Comparison of ENCODE assay signal across 26 cellular contexts in genomic region chr16:4356820-4357219, GRCh38. TPM values are rescaled to one million over a fixed set of nuclear protein-coding genes. Genes with fewer than 3 reads are reported as not detected.
"Had no signal": no experiment of that assay in that cellular context is flagged by ENCODE, and none has a peak within 500 bp of the region (broad histone marks: within the 10 kb centered on the region; RNA-seq: fewer than 3 reads in every experiment).

No MANE protein-coding gene starts in this region.

- H3K4me3 ChIP-seq: left ventricle myocardium inferior, lung, neural progenitor cell, ovary, prostate gland, skin epidermis, suprapubic skin, thoracic aorta, tibial artery, uterus had no signal

- H2AFZ ChIP-seq: neural progenitor cell had no signal

- H3K36me3 ChIP-seq: neural progenitor cell, ovary, prostate gland, uterus had no signal

- DNase-seq: hypothalamus; immature natural killer cell; kidney; left ventricle myocardium inferior; mesendoderm; naive B cell; natural killer cell; nephron progenitor cell; ovary; retina; right cardiac atrium; stimulated activated CD4-positive, alpha-beta T cell treated with anti-CD3 and anti-CD28 coated beads, Interleukin-4, amount 100 ng/mL, for 24 hours; stimulated activated naive CD4-positive, alpha-beta T cell; tibial artery; trophoblast cell; uterus had no signal

- H3K36me3 Mint-ChIP-seq: naive B cell, natural killer cell, neural progenitor cell had no signal

- H3K27ac ChIP-seq: left ventricle myocardium inferior, neural progenitor cell, ovary, prostate gland, skin epidermis, suprapubic skin, thoracic aorta, tibial artery, uterus had no signal

- H3K4me3 Mint-ChIP-seq: immature natural killer cell; mesothelial cell of epicardium; natural killer cell; nephron progenitor cell; stimulated activated effector memory CD8-positive, alpha-beta T cell treated with anti-CD3 and anti-CD28 coated beads, Interleukin-12 subunit alpha, Interleukin-12 subunit beta, amount 100 ng/mL, for 72 hours; stimulated activated naive CD8-positive, alpha-beta T cell treated with anti-CD3 and anti-CD28 coated beads, Interleukin-15, Interleukin-2, amounts not matched to agents 100 ng/mL and 50 ng/mL, for 24 hours had no signal

- H3K27ac Mint-ChIP-seq: immature natural killer cell; mesothelial cell of epicardium; natural killer cell; nephron progenitor cell; neural progenitor cell; stimulated activated effector memory CD8-positive, alpha-beta T cell treated with anti-CD3 and anti-CD28 coated beads, Interleukin-12 subunit alpha, Interleukin-12 subunit beta, amount 100 ng/mL, for 72 hours; stimulated activated naive CD8-positive, alpha-beta T cell treated with anti-CD3 and anti-CD28 coated beads, Interleukin-15, Interleukin-2, amounts not matched to agents 100 ng/mL and 50 ng/mL, for 24 hours had no signal

- ATAC-seq: right cardiac atrium; sciatic nerve; stimulated activated effector memory CD8-positive, alpha-beta T cell treated with anti-CD3 and anti-CD28 coated beads, Interleukin-12 subunit alpha, Interleukin-12 subunit beta, amount 100 ng/mL, for 72 hours had no signal

- H3K9me3 Mint-ChIP-seq: immature natural killer cell; mesothelial cell of epicardium; naive B cell; natural killer cell; nephron progenitor cell; neural progenitor cell; stimulated activated effector memory CD8-positive, alpha-beta T cell treated with anti-CD3 and anti-CD28 coated beads, Interleukin-12 subunit alpha, Interleukin-12 subunit beta, amount 100 ng/mL, for 72 hours; stimulated activated naive CD8-positive, alpha-beta T cell treated with anti-CD3 and anti-CD28 coated beads, Interleukin-15, Interleukin-2, amounts not matched to agents 100 ng/mL and 50 ng/mL, for 24 hours had no signal

- H3K27me3 Mint-ChIP-seq: naive B cell; stimulated activated naive CD8-positive, alpha-beta T cell treated with anti-CD3 and anti-CD28 coated beads, Interleukin-15, Interleukin-2, amounts not matched to agents 100 ng/mL and 50 ng/mL, for 24 hours had no signal

- H3K4me2 ChIP-seq: neural progenitor cell had no signal

- H3K4me1 ChIP-seq: neural progenitor cell, prostate gland, uterus had no signal

- H3K27me3 ChIP-seq: ovary, suprapubic skin, tibial artery, uterus had no signal

- H3K9me3 ChIP-seq: left ventricle myocardium inferior, ovary, prostate gland, suprapubic skin, thoracic aorta, tibial artery, uterus had no signal

RNA-seq across cellular contexts. Expression of gene GLIS2, which starts 41.0 kb away (rescaled TPM):
- polyA plus RNA-seq: immature natural killer cell had no signal
